In genomic region chr12:118900954-118901353, GRCh38 we compare ENCODE assay signal across 22 cellular contexts.
DNase-seq lines count a peak whose midpoint lies in the region; ATAC-seq and TF ChIP-seq lines count a peak whose summit lies in the region.
"Had no signal": no experiment of that assay in that cellular context is flagged by ENCODE, and none has a peak within 500 bp of the region (broad histone marks: within the 10 kb centered on the region; RNA-seq: fewer than 3 reads in every experiment).

No MANE protein-coding gene starts in this region.

- H3K4me3 ChIP-seq in left ventricle myocardium inferior (no peak overlapping the region), OCI-LY7 (ENCODE audit: low read depth, low read length, poor library complexity, severe bottlenecking) (no peak overlapping the region)
- H3K4me3 ChIP-seq: BLaER1, GM12878, GM23248 had no signal

- no peaks in the 10 kb centered on the region for H3K4me1 Mint-ChIP-seq in osteocyte (ENCODE audit: unreplicated experiment)
- H3K4me1 Mint-ChIP-seq: B cell; CD4-positive, CD25-positive, alpha-beta regulatory T cell had no signal

- TF ChIP-seq CTCF in left ventricle myocardium inferior (IDR thresholded peaks at IDR 0.05; ENCODE audit: borderline replicate concordance), result no peak
- TF ChIP-seq CTCF in OCI-LY7 (conservative IDR thresholded peaks at IDR 0.05; ENCODE audit: low read length), result no peak
- TF ChIP-seq CTCF in osteocyte (IDR thresholded peaks at IDR 0.05), result no peak

- ATAC-seq in Right ventricle myocardium superior (ENCODE audit: poor library complexity) (peak; percentile 39), sciatic nerve (peak; percentile 57)
- ATAC-seq: CD8-positive, alpha-beta T cell; GM12878 had no signal

- H3K9me2 ChIP-seq in OCI-LY7 (ENCODE audit: insufficient read depth, low read length), result no peaks in the 10 kb centered on the region

- H2AFZ ChIP-seq in OCI-LY7 (ENCODE audit: low read length), result no peak overlapping the region
- H2AFZ ChIP-seq: GM23248 had no signal

- H3K4me1 ChIP-seq in left ventricle myocardium inferior (no peaks in the 10 kb centered on the region), OCI-LY7 (ENCODE audit: insufficient read depth, low read length, poor library complexity, severe bottlenecking) (no peaks in the 10 kb centered on the region)
- H3K4me1 ChIP-seq: BLaER1 had no signal

- no peak overlapping the region for H3K27ac Mint-ChIP-seq in osteocyte (ENCODE audit: unreplicated experiment)
- H3K27ac Mint-ChIP-seq: B cell; CD4-positive, CD25-positive, alpha-beta regulatory T cell; CD8-positive, alpha-beta T cell had no signal

- H3K9me3 ChIP-seq in left ventricle myocardium inferior (replicated peaks), result peaks cover 15% of the 10 kb centered on the region
- no peaks in the 10 kb centered on the region for H3K9me3 ChIP-seq in OCI-LY7 (ENCODE audit: low read length)
- H3K9me3 ChIP-seq: BLaER1 had no signal

- no peaks in the 10 kb centered on the region for H3K36me3 Mint-ChIP-seq in osteocyte (ENCODE audit: unreplicated experiment)
- H3K36me3 Mint-ChIP-seq: CD4-positive, CD25-positive, alpha-beta regulatory T cell; CD8-positive, alpha-beta T cell had no signal

- H3K4me3 Mint-ChIP-seq in osteocyte (ENCODE audit: unreplicated experiment), result no peak overlapping the region
- H3K4me3 Mint-ChIP-seq: B cell; CD4-positive, CD25-positive, alpha-beta regulatory T cell; CD8-positive, alpha-beta T cell had no signal

- POLR2A ChIA-PET in OCI-LY7 (lab: Charles Lee), result no interaction called here

- peaks cover 27% of the 10 kb centered on the region for H3K9me3 Mint-ChIP-seq in osteocyte (ENCODE audit: unreplicated experiment)

- no TSS peak for BruUV-seq in OCI-LY7 (replicated peaks; lab: Mats Ljungman, UMichigan)

- DNase-seq in NCI-H1694 (lab: John Stamatoyannopoulos, UW) (peak; percentile 36), NCI-H1694 treated with DMSO at 0.1 percent for 48 hours (lab: John Stamatoyannopoulos, UW) (no peak), Right ventricle myocardium superior (no peak), left ventricle myocardium inferior (no peak), NCI-H446 treated with DMSO at 0.1 percent for 48 hours (lab: John Stamatoyannopoulos, UW) (peak; percentile 34), sciatic nerve (ENCODE audit: low spot score) (no peak), OCI-LY7 (ENCODE audit: low spot score) (no peak), osteocyte (ENCODE audit: extremely low spot score, unreplicated experiment) (no peak)
- DNase-seq: CD4-positive, CD25-positive, alpha-beta regulatory T cell; CD8-positive, alpha-beta T cell; DMS 273 treated with DMSO at 0.1 percent for 48 hours; DMS79; EL; GDM1; GM23248; H7; HCEC 1CT had no signal

- no peaks in the 10 kb centered on the region for H4K20me1 ChIP-seq in OCI-LY7 (ENCODE audit: insufficient read depth, low read length)
- H4K20me1 ChIP-seq: BLaER1 had no signal

- no peaks in the 10 kb centered on the region for H3K36me3 ChIP-seq in left ventricle myocardium inferior
- no peaks in the 10 kb centered on the region for H3K36me3 ChIP-seq in OCI-LY7 (ENCODE audit: insufficient read depth, low read length)
- H3K36me3 ChIP-seq: BLaER1 had no signal

- intact Hi-C loops in Right ventricle myocardium superior (cut with DNase I) (no loop called here), left ventricle myocardium inferior (cut with micrococcal nuclease) (no loop called here), sciatic nerve (cut with DNase I) (no loop called here), OCI-LY7 (cut with micrococcal nuclease; ENCODE audit: unreplicated experiment) (no loop called here)

- H3K27ac ChIP-seq in left ventricle myocardium inferior (replicated peaks), result no peak overlapping the region
- no peak overlapping the region for H3K27ac ChIP-seq in OCI-LY7 (ENCODE audit: low read depth, low read length, poor library complexity, severe bottlenecking)
- H3K27ac ChIP-seq: 22Rv1, BLaER1, C4-2B, GM23248 had no signal

- H3K79me2 ChIP-seq in OCI-LY7 (ENCODE audit: insufficient read depth, low read depth, low read length), result no peaks in the 10 kb centered on the region

- CTCF ChIA-PET in OCI-LY7 (lab: Charles Lee; ENCODE audit: unreplicated experiment), result no interaction called here

- H3K4me2 ChIP-seq in OCI-LY7 (ENCODE audit: low read length), result no peak overlapping the region
- H3K4me2 ChIP-seq: BLaER1 had no signal

- no peaks in the 10 kb centered on the region for H3K27me3 ChIP-seq in left ventricle myocardium inferior (ENCODE audit: low read depth)
- H3K27me3 ChIP-seq: BLaER1 had no signal

- H3K27me3 Mint-ChIP-seq in osteocyte (ENCODE audit: unreplicated experiment), result no peaks in the 10 kb centered on the region
- H3K27me3 Mint-ChIP-seq: B cell; CD4-positive, CD25-positive, alpha-beta regulatory T cell had no signal

Comparison
In these comparisons a context has a peak if more than half of its experiments do, and no peak if none do; other contexts are left out.
1. DNase-seq: peak in NCI-H1694 (single experiment) and NCI-H446 treated with DMSO at 0.1 percent for 48 hours (single experiment); none in NCI-H1694 treated with DMSO at 0.1 percent for 48 hours (single experiment), Right ventricle myocardium superior (single experiment), left ventricle myocardium inferior (single experiment), sciatic nerve (single experiment), OCI-LY7 (single experiment) and osteocyte (single experiment).